In the genomic region with DNA sequence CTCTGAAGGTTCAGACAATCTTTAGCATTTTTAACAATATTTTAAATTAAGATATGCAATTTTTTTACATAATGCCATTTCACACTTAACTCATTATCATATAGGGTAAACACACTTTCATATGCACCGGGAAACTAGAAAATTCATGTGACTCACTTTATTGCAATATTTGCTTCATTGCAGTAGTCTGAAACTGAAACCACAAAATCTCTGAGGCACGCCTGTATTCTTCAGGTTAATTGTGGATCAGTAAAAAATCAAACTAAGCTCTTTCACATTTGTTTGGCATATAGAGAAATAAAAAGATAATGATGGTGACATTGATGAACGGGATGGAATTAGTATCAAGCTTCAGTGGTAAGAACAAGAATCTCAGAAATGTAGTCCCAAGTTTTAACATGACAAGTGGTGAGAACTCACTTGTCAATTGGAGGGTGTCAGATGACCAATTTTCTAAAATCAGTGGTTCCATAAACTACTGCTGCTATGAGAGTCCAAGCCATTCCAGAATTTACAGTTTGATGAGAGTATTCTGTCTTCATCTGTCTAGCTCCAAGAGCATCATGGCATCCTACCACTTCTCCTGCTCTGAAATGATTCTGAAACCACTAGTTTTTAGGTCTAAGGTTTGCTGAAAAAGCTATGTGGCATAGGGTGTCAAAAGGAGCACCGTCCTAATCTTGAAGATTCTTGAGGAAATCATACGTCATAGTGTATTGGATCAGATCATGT, we compare ENCODE assay signal across 11 cellular contexts.
A peak's percentile ranks its signal among the peaks of the same experiment; 100 is the strongest.
DNase-seq lines count a peak whose midpoint lies in the region; ATAC-seq and TF ChIP-seq lines count a peak whose summit lies in the region.
"Had no signal": no experiment of that assay in that cellular context is flagged by ENCODE, and none has a peak within 500 bp of the region (broad histone marks: within the 10 kb centered on the region; RNA-seq: fewer than 3 reads in every experiment).

No MANE protein-coding gene starts in this region.

- H3K4me1 Mint-ChIP-seq in MCF 10A (ENCODE audit: insufficient read depth, unreplicated experiment): peaks cover 58% of the 10 kb centered on the region
- peaks cover 90% of the 10 kb centered on the region for H3K4me1 Mint-ChIP-seq in activated T-helper 1 cell treated with anti-CD3 and anti-CD28 coated beads, Interleukin-12 subunit alpha, Interleukin-12 subunit beta, Interleukin-2, Interleukin-4 antibody, amounts not matched to agents 30 ng/mL and 10 ng/mL and 1 ng/mL, durations not matched to agents 14 hours and 24 hours and 36 hours (ENCODE audit: low read depth)
- peaks cover 79% of the 10 kb centered on the region for H3K4me1 Mint-ChIP-seq in stimulated activated naive CD8-positive, alpha-beta T cell treated with anti-CD3 and anti-CD28 coated beads, Interleukin-15, amount 100 ng/mL, for 72 hours
- H3K4me1 Mint-ChIP-seq in type B pancreatic cell (ENCODE audit: unreplicated experiment): peaks cover 17% of the 10 kb centered on the region

- no peak for TF ChIP-seq CTCF in MCF 10A (IDR thresholded peaks at IDR 0.05; ENCODE audit: unreplicated experiment)
- TF ChIP-seq CTCF in breast epithelium (IDR thresholded peaks at IDR 0.05): no peak
- TF ChIP-seq CTCF in esophagus muscularis mucosa (IDR thresholded peaks at IDR 0.05): no peak
- no peak for TF ChIP-seq CTCF in type B pancreatic cell (conservative IDR thresholded peaks at IDR 0.05)

- peak; percentile 62 for ATAC-seq in HG03159 (IDR thresholded peaks at IDR 0.05; ENCODE audit: unreplicated experiment)
- ATAC-seq in stimulated activated naive CD8-positive, alpha-beta T cell treated with anti-CD3 and anti-CD28 coated beads, Interleukin-15, amount 100 ng/mL, for 72 hours: peak; percentile 91
- ATAC-seq: psoas muscle had no signal

- H3K27me3 ChIP-seq in breast epithelium: no peaks in the 10 kb centered on the region
- no peaks in the 10 kb centered on the region for H3K27me3 ChIP-seq in esophagus muscularis mucosa
- H3K27me3 ChIP-seq: testis had no signal

- TF ChIP-seq EP300 in esophagus muscularis mucosa (IDR thresholded peaks at IDR 0.05): no peak

- H3K9me3 Mint-ChIP-seq in MCF 10A (ENCODE audit: unreplicated experiment) (no peaks in the 10 kb centered on the region), type B pancreatic cell (peaks cover 6% of the 10 kb centered on the region)
- H3K9me3 Mint-ChIP-seq in activated T-helper 1 cell treated with anti-CD3 and anti-CD28 coated beads, Interleukin-12 subunit alpha, Interleukin-12 subunit beta, Interleukin-2, Interleukin-4 antibody, amounts not matched to agents 30 ng/mL and 10 ng/mL and 1 ng/mL, durations not matched to agents 14 hours and 24 hours and 36 hours: no peaks in the 10 kb centered on the region
- H3K9me3 Mint-ChIP-seq in stimulated activated naive CD8-positive, alpha-beta T cell treated with anti-CD3 and anti-CD28 coated beads, Interleukin-15, amount 100 ng/mL, for 72 hours: peaks cover 0 to 4% of the 10 kb centered on the region in 2 donors

- intact Hi-C loops in MCF 10A (cut with micrococcal nuclease) (loop anchor here (5.0 kb wide), 1 partner anchor 43 kb away; no protein-coding TSS in a partner anchor), breast epithelium (cut with DNase I; ENCODE audit: low total_unique reads) (no loop called here), esophagus muscularis mucosa (cut with DNase I) (no loop called here)
- intact Hi-C loops in activated T-helper 1 cell treated with anti-CD3 and anti-CD28 coated beads, Interleukin-12 subunit alpha, Interleukin-12 subunit beta, Interleukin-2, Interleukin-4 antibody, amounts not matched to agents 30 ng/mL and 10 ng/mL and 1 ng/mL, durations not matched to agents 14 hours and 24 hours and 36 hours (cut with micrococcal nuclease): loop anchor here (1.0 to 10.0 kb wide), 8 partner anchors 13 to 1235 kb away; no protein-coding TSS in a partner anchor

- H3K4me1 ChIP-seq in breast epithelium (no peaks in the 10 kb centered on the region), esophagus muscularis mucosa (peaks cover 0 to 3% (median 0%) of the 10 kb centered on the region in 4 donors)
- H3K4me1 ChIP-seq: psoas muscle had no signal

- H3K27ac Mint-ChIP-seq in MCF 10A (ENCODE audit: low read depth, unreplicated experiment): peak overlapping the region; percentile 94
- peak overlapping the region; percentile 85 for H3K27ac Mint-ChIP-seq in activated T-helper 1 cell treated with anti-CD3 and anti-CD28 coated beads, Interleukin-12 subunit alpha, Interleukin-12 subunit beta, Interleukin-2, Interleukin-4 antibody, amounts not matched to agents 30 ng/mL and 10 ng/mL and 1 ng/mL, durations not matched to agents 14 hours and 24 hours and 36 hours
- peak overlapping the region; percentile 65 to 98 for H3K27ac Mint-ChIP-seq in stimulated activated naive CD8-positive, alpha-beta T cell treated with anti-CD3 and anti-CD28 coated beads, Interleukin-15, amount 100 ng/mL, for 72 hours
- no peak overlapping the region for H3K27ac Mint-ChIP-seq in type B pancreatic cell

- CTCF ChIA-PET in MCF 10A (lab: Yijun Ruan, JAX): interaction anchor here (1.2 to 8.6 kb wide), 4 partner anchors 10 to 144 kb away, joined by 3 to 65 read pairs (median 20); no protein-coding TSS in a partner anchor

- DNase-seq in MCF 10A (ENCODE audit: unreplicated experiment): peak; percentile 77
- DNase-seq in breast epithelium (ENCODE audit: low spot score in 2 of 2): no peak
- DNase-seq in activated T-helper 1 cell treated with anti-CD3 and anti-CD28 coated beads, Interleukin-12 subunit alpha, Interleukin-12 subunit beta, Interleukin-2, Interleukin-4 antibody, amounts not matched to agents 30 ng/mL and 10 ng/mL and 1 ng/mL, durations not matched to agents 14 hours and 24 hours and 36 hours (ENCODE audit: low spot score): no peak
- peak in 1 of 2 donors; percentile 27 for DNase-seq in stimulated activated naive CD8-positive, alpha-beta T cell treated with anti-CD3 and anti-CD28 coated beads, Interleukin-15, amount 100 ng/mL, for 72 hours
- DNase-seq in esophagus muscularis mucosa (ENCODE audit: extremely low spot score): no peak
- no peak for DNase-seq in NCI-H1436 treated with DMSO at 0.1 percent for 48 hours (lab: John Stamatoyannopoulos, UW)
- no peak for DNase-seq in type B pancreatic cell (ENCODE audit: extremely low spot score, unreplicated experiment)
- DNase-seq: C1 segment of cervical spinal cord, psoas muscle, testis had no signal

- peak overlapping the region; percentile 68 for H3K4me3 Mint-ChIP-seq in MCF 10A (ENCODE audit: unreplicated experiment)
- peak overlapping the region; percentile 63 for H3K4me3 Mint-ChIP-seq in activated T-helper 1 cell treated with anti-CD3 and anti-CD28 coated beads, Interleukin-12 subunit alpha, Interleukin-12 subunit beta, Interleukin-2, Interleukin-4 antibody, amounts not matched to agents 30 ng/mL and 10 ng/mL and 1 ng/mL, durations not matched to agents 14 hours and 24 hours and 36 hours
- H3K4me3 Mint-ChIP-seq in stimulated activated naive CD8-positive, alpha-beta T cell treated with anti-CD3 and anti-CD28 coated beads, Interleukin-15, amount 100 ng/mL, for 72 hours: peak overlapping the region; percentile 57 to 83
- no peak overlapping the region for H3K4me3 Mint-ChIP-seq in type B pancreatic cell

- H3K9me3 ChIP-seq in breast epithelium (no peaks in the 10 kb centered on the region), esophagus muscularis mucosa (no peaks in the 10 kb centered on the region)
- H3K9me3 ChIP-seq: psoas muscle, testis had no signal

- H3K4me3 ChIP-seq in breast epithelium: no peak overlapping the region
- no peak overlapping the region for H3K4me3 ChIP-seq in esophagus muscularis mucosa
- H3K4me3 ChIP-seq: psoas muscle, testis had no signal

- no TSS peak for BruUV-seq in MCF 10A (replicated peaks; lab: Mats Ljungman, UMichigan)

- POLR2A ChIA-PET in MCF 10A (lab: Yijun Ruan, JAX): interaction anchor here (1.2 to 10.8 kb wide), 7 partner anchors 9 to 51 kb away, joined by 3 to 336 read pairs (median 7); no protein-coding TSS in a partner anchor

- H3K27me3 Mint-ChIP-seq in MCF 10A (ENCODE audit: insufficient read depth, unreplicated experiment) (no peaks in the 10 kb centered on the region), type B pancreatic cell (no peaks in the 10 kb centered on the region)
- no peaks in the 10 kb centered on the region for H3K27me3 Mint-ChIP-seq in activated T-helper 1 cell treated with anti-CD3 and anti-CD28 coated beads, Interleukin-12 subunit alpha, Interleukin-12 subunit beta, Interleukin-2, Interleukin-4 antibody, amounts not matched to agents 30 ng/mL and 10 ng/mL and 1 ng/mL, durations not matched to agents 14 hours and 24 hours and 36 hours (ENCODE audit: insufficient read depth)
- no peaks in the 10 kb centered on the region for H3K27me3 Mint-ChIP-seq in stimulated activated naive CD8-positive, alpha-beta T cell treated with anti-CD3 and anti-CD28 coated beads, Interleukin-15, amount 100 ng/mL, for 72 hours

- TF ChIP-seq POLR2A in breast epithelium (IDR thresholded peaks at IDR 0.05) (no peak), esophagus muscularis mucosa (IDR thresholded peaks at IDR 0.05; ENCODE audit: low read depth) (no peak)

- WGBS in esophagus muscularis mucosa: 74% methylated on average over 5 of the region's 5 CpGs

- H3K36me3 ChIP-seq in breast epithelium (no peaks in the 10 kb centered on the region), esophagus muscularis mucosa (no peaks in the 10 kb centered on the region)

- H3K36me3 Mint-ChIP-seq in MCF 10A (ENCODE audit: insufficient read depth, unreplicated experiment): peaks cover 16% of the 10 kb centered on the region
- H3K36me3 Mint-ChIP-seq in activated T-helper 1 cell treated with anti-CD3 and anti-CD28 coated beads, Interleukin-12 subunit alpha, Interleukin-12 subunit beta, Interleukin-2, Interleukin-4 antibody, amounts not matched to agents 30 ng/mL and 10 ng/mL and 1 ng/mL, durations not matched to agents 14 hours and 24 hours and 36 hours (ENCODE audit: low read depth): peaks cover 33% of the 10 kb centered on the region
- peaks cover 39% of the 10 kb centered on the region for H3K36me3 Mint-ChIP-seq in type B pancreatic cell

- H3K27ac ChIP-seq in breast epithelium (no peak overlapping the region), esophagus muscularis mucosa (replicated peaks in 1 of 4) (no peak overlapping the region)
- H3K27ac ChIP-seq: psoas muscle, testis had no signal

Comparison
In these comparisons a context has a peak if more than half of its experiments do, and no peak if none do; other contexts are left out.
1. intact Hi-C loops: an anchor here in MCF 10A (5.0 kb wide) and activated T-helper 1 cell treated with anti-CD3 and anti-CD28 coated beads, Interleukin-12 subunit alpha, Interleukin-12 subunit beta, Interleukin-2, Interleukin-4 antibody, amounts not matched to agents 30 ng/mL and 10 ng/mL and 1 ng/mL, durations not matched to agents 14 hours and 24 hours and 36 hours (1.0 to 10.0 kb wide); none called in breast epithelium and esophagus muscularis mucosa.